Comparison of ENCODE assay signal across 8 cellular contexts in genomic region chr11:61609970-61610347, GRCh38. TPM values are rescaled to one million over a fixed set of nuclear protein-coding genes. Genes with fewer than 3 reads are reported as not detected.
DNase-seq lines count a peak whose midpoint lies in the region; ATAC-seq and TF ChIP-seq lines count a peak whose summit lies in the region.

No MANE protein-coding gene starts in this region.

- ATAC-seq in stimulated activated effector memory CD8-positive, alpha-beta T cell treated with anti-CD3 and anti-CD28 coated beads, Interleukin-12 subunit alpha, Interleukin-12 subunit beta, amount 100 ng/mL, for 72 hours, result peak; percentile 31

- no peak overlapping the region for H3K27ac Mint-ChIP-seq in stimulated activated effector memory CD8-positive, alpha-beta T cell treated with anti-CD3 and anti-CD28 coated beads, Interleukin-12 subunit alpha, Interleukin-12 subunit beta, amount 100 ng/mL, for 72 hours

- no peaks in the 10 kb centered on the region for H3K9me3 Mint-ChIP-seq in stimulated activated effector memory CD8-positive, alpha-beta T cell treated with anti-CD3 and anti-CD28 coated beads, Interleukin-12 subunit alpha, Interleukin-12 subunit beta, amount 100 ng/mL, for 72 hours

- H3K4me1 ChIP-seq in vagina, result no peaks in the 10 kb centered on the region

- H3K4me1 Mint-ChIP-seq in stimulated activated effector memory CD8-positive, alpha-beta T cell treated with anti-CD3 and anti-CD28 coated beads, Interleukin-12 subunit alpha, Interleukin-12 subunit beta, amount 100 ng/mL, for 72 hours, result peaks cover 10% of the 10 kb centered on the region

- TF ChIP-seq CTCF in fibroblast of villous mesenchyme (IDR thresholded peaks at IDR 0.05; ENCODE audit: insufficient read depth, low read depth, low read length) (peak; percentile 24), vagina (IDR thresholded peaks at IDR 0.05) (no peak), GM13976 (IDR thresholded peaks at IDR 0.05; ENCODE audit: borderline replicate concordance, control extremely low read depth, extremely low read depth, insufficient read depth, missing control alignments) (no peak)

- H3K27me3 ChIP-seq in vagina, result no peaks in the 10 kb centered on the region

- no peaks in the 10 kb centered on the region for H3K9me3 ChIP-seq in vagina

- in situ Hi-C loops in GM13976 (cut with MboI; ENCODE audit: low sequenced_read_pairs, unreplicated experiment), result no loop called here

- no peak overlapping the region for H3K27ac ChIP-seq in vagina

- no peak overlapping the region for H3K4me3 ChIP-seq in fibroblast of villous mesenchyme (ENCODE audit: low read depth, low read length)
- H3K4me3 ChIP-seq in vagina, result no peak overlapping the region

- peak; percentile 24 for DNase-seq in NCI-H2196 (lab: John Stamatoyannopoulos, UW; ENCODE audit: unreplicated experiment)
- DNase-seq in NCI-H2196 treated with DMSO at 0.1 percent for 48 hours (lab: John Stamatoyannopoulos, UW; ENCODE audit: unreplicated experiment), result no peak
- DNase-seq in NCI-H774 (lab: John Stamatoyannopoulos, UW), result peak; percentile 18
- no peak for DNase-seq in fibroblast of villous mesenchyme (ENCODE audit: low read depth)
- no peak for DNase-seq in stimulated activated effector memory CD8-positive, alpha-beta T cell treated with anti-CD3 and anti-CD28 coated beads, Interleukin-12 subunit alpha, Interleukin-12 subunit beta, amount 100 ng/mL, for 72 hours (ENCODE audit: low spot score in 2 of 2)
- DNase-seq in OCI-M2 (lab: John Stamatoyannopoulos, UW; ENCODE audit: unreplicated experiment), result no peak
- DNase-seq in vagina (ENCODE audit: extremely low spot score in 2 of 2), result no peak
- DNase-seq in GM13976 (ENCODE audit: low spot score), result no peak

- no peaks in the 10 kb centered on the region for H3K36me3 Mint-ChIP-seq in stimulated activated effector memory CD8-positive, alpha-beta T cell treated with anti-CD3 and anti-CD28 coated beads, Interleukin-12 subunit alpha, Interleukin-12 subunit beta, amount 100 ng/mL, for 72 hours

- TF ChIP-seq POLR2A in vagina (IDR thresholded peaks at IDR 0.05), result no peak

- intact Hi-C loops in vagina (cut with DNase I), result no loop called here

- no peak overlapping the region for H3K4me3 Mint-ChIP-seq in stimulated activated effector memory CD8-positive, alpha-beta T cell treated with anti-CD3 and anti-CD28 coated beads, Interleukin-12 subunit alpha, Interleukin-12 subunit beta, amount 100 ng/mL, for 72 hours

- no peaks in the 10 kb centered on the region for H3K36me3 ChIP-seq in vagina

RNA-seq across cellular contexts. Expression of gene SYT7, which starts 29.1 kb away (rescaled TPM):
- total RNA-seq in fibroblast of villous mesenchyme (0.43 and 2.6 TPM in 2 replicates), vagina (3.4 TPM)

Comparison
In these comparisons a context has a peak if more than half of its experiments do, and no peak if none do; other contexts are left out.
1. DNase-seq: peak in NCI-H2196 (single experiment) and NCI-H774 (single experiment); none in NCI-H2196 treated with DMSO at 0.1 percent for 48 hours (single experiment), fibroblast of villous mesenchyme (single experiment), stimulated activated effector memory CD8-positive, alpha-beta T cell treated with anti-CD3 and anti-CD28 coated beads, Interleukin-12 subunit alpha, Interleukin-12 subunit beta, amount 100 ng/mL, for 72 hours (0 of 2), OCI-M2 (single experiment), vagina (0 of 2) and GM13976 (single experiment).